In genomic region chr3:17840651-17841050, GRCh38 we compare ENCODE assay signal across 8 cellular contexts.
"Had no signal": no experiment of that assay in that cellular context is flagged by ENCODE, and none has a peak within 500 bp of the region (broad histone marks: within the 10 kb centered on the region; RNA-seq: fewer than 3 reads in every experiment).

No MANE protein-coding gene starts in this region.

- H3K36me3 ChIP-seq: tibial artery, uterus had no signal

- FAIRE-seq: endometrium, islet of Langerhans had no signal

- H3K9me3 ChIP-seq: mucosa of descending colon, tibial artery, uterus had no signal

- H3K4me3 ChIP-seq: mucosa of descending colon, tibial artery, uterus had no signal

- H3K9ac ChIP-seq: parathyroid adenoma had no signal

- H3K27ac ChIP-seq: parathyroid adenoma, tibial artery, uterus, VCaP had no signal

- H3K4me1 ChIP-seq: parathyroid adenoma, tibial artery had no signal

- H3K27me3 ChIP-seq: dorsolateral prefrontal cortex, tibial artery, uterus had no signal

- H3K79me2 ChIP-seq: parathyroid adenoma had no signal
